8 cellular contexts compared by ENCODE assay signal in genomic region chr12:55073043-55074022, GRCh38. TPM values are rescaled to one million over a fixed set of nuclear protein-coding genes. Genes with fewer than 3 reads are reported as not detected.
DNase-seq lines count a peak whose midpoint lies in the region; ATAC-seq, FAIRE-seq and TF ChIP-seq lines count a peak whose summit lies in the region.

No MANE protein-coding gene starts in this region.

- H3K79me2 ChIP-seq in fibroblast of lung (ENCODE audit: control insufficient read depth, insufficient read depth, low read length): no peaks in the 10 kb centered on the region

- ATAC-seq in activated T-cell treated with anti-CD3 and anti-CD28 coated beads, Interleukin-2, amount 50 U/mL, for 4 hours: peak; percentile 61 to 69

- H2AFZ ChIP-seq in fibroblast of lung (ENCODE audit: low read length): no peak overlapping the region

- H3K27me3 ChIP-seq in Peyer's patch: no peaks in the 10 kb centered on the region
- H3K27me3 ChIP-seq in fibroblast of lung (ENCODE audit: control insufficient read depth, insufficient read depth, low read length): no peaks in the 10 kb centered on the region
- H3K27me3 ChIP-seq in stomach: peaks cover 0 to 23% (median 0%) of the 10 kb centered on the region in 3 donors

- H3K27ac ChIP-seq in Peyer's patch: no peak overlapping the region
- no peak overlapping the region for H3K27ac ChIP-seq in fibroblast of lung (ENCODE audit: insufficient read depth, low read length)
- H3K27ac ChIP-seq in stomach: no peak overlapping the region

- 31 to 38% (median 35%) methylated on average over 8 of the region's 8 CpGs for WGBS in stomach, 5 donors

- no peaks in the 10 kb centered on the region for H3K4me1 ChIP-seq in Peyer's patch
- no peaks in the 10 kb centered on the region for H3K4me1 ChIP-seq in fibroblast of lung (ENCODE audit: control insufficient read depth, extremely low read depth, insufficient read depth, low read length)
- H3K4me1 ChIP-seq in stomach: no peaks in the 10 kb centered on the region

- no peak overlapping the region for H3K27ac Mint-ChIP-seq in neural crest cell (ENCODE audit: unreplicated experiment)

- H3K9me3 ChIP-seq in Peyer's patch (no peaks in the 10 kb centered on the region), fibroblast of lung (ENCODE audit: control insufficient read depth, insufficient read depth, low read depth, low read length) (no peaks in the 10 kb centered on the region), stomach (no peaks in the 10 kb centered on the region)

- H3K27me3 Mint-ChIP-seq in activated T-cell treated with anti-CD3 and anti-CD28 coated beads, Interleukin-2, amount 50 U/mL, for 4 hours (ENCODE audit: low read depth): peaks cover 20% of the 10 kb centered on the region
- H3K27me3 Mint-ChIP-seq in neural crest cell (ENCODE audit: low read depth): peaks cover 10% of the 10 kb centered on the region

- TF ChIP-seq POLR2A in Peyer's patch (IDR thresholded peaks at IDR 0.05): no peak
- TF ChIP-seq POLR2A in stomach (IDR thresholded peaks at IDR 0.05): no peak

- in situ Hi-C loops in GM13977 (cut with MboI; ENCODE audit: low pct_unique_long_range_greater_than_20kb, low sequenced_read_pairs, unreplicated experiment): loop anchor here (25.0 kb wide), 1 partner anchor 336 kb away; no protein-coding TSS in a partner anchor

- H3K9me3 Mint-ChIP-seq in activated T-cell treated with anti-CD3 and anti-CD28 coated beads, Interleukin-2, amount 50 U/mL, for 4 hours: no peaks in the 10 kb centered on the region
- no peaks in the 10 kb centered on the region for H3K9me3 Mint-ChIP-seq in neural crest cell

- no peak overlapping the region for H3K4me3 ChIP-seq in Peyer's patch
- H3K4me3 ChIP-seq in fibroblast of lung (replicated peaks in 1 of 4; ENCODE audit: control extremely low read depth in 1 of 4, insufficient read depth in 1 of 4, low read depth in 3 of 4, low read length in 4 of 4): no peak overlapping the region
- no peak overlapping the region for H3K4me3 ChIP-seq in stomach

- intact Hi-C loops in stomach (cut with DNase I; ENCODE audit: low total_unique reads): loop anchor here (5.0 kb wide), 1 partner anchor 81 kb away; no protein-coding TSS in a partner anchor

- H4K20me1 ChIP-seq in fibroblast of lung (ENCODE audit: control insufficient read depth, extremely low read depth, insufficient read depth, low read length): no peaks in the 10 kb centered on the region

- FAIRE-seq in A204.1 (lab: Jason Lieb, UNC): peak; percentile 94

- no peak overlapping the region for H3K9ac ChIP-seq in fibroblast of lung (ENCODE audit: insufficient read depth, low read length)

- no peaks in the 10 kb centered on the region for H3K36me3 Mint-ChIP-seq in activated T-cell treated with anti-CD3 and anti-CD28 coated beads, Interleukin-2, amount 50 U/mL, for 4 hours (ENCODE audit: insufficient read depth)
- H3K36me3 Mint-ChIP-seq in neural crest cell (ENCODE audit: low read depth): no peaks in the 10 kb centered on the region

- H3K36me3 ChIP-seq in Peyer's patch: no peaks in the 10 kb centered on the region
- no peaks in the 10 kb centered on the region for H3K36me3 ChIP-seq in fibroblast of lung (ENCODE audit: control insufficient read depth, insufficient read depth, low read length)
- H3K36me3 ChIP-seq in stomach: no peaks in the 10 kb centered on the region

- DNase-seq in GM13977 (ENCODE audit: low spot score) (peak; percentile 53), HuH-7 (ENCODE audit: low spot score) (peak; percentile 52), Peyer's patch (peak; percentile 61 to 88 (median 80)), fibroblast of lung (ENCODE audit: low read depth in 2 of 2) (peak; percentile 46 to 77), neural crest cell (ENCODE audit: low read depth, low spot score) (peak; percentile 81), stomach (peak; percentile 72)
- DNase-seq in activated T-cell treated with anti-CD3 and anti-CD28 coated beads, Interleukin-2, amount 50 U/mL, for 4 hours: peak; percentile 81

- H3K4me1 Mint-ChIP-seq in activated T-cell treated with anti-CD3 and anti-CD28 coated beads, Interleukin-2, amount 50 U/mL, for 4 hours (ENCODE audit: low read depth): peaks cover 2% of the 10 kb centered on the region
- H3K4me1 Mint-ChIP-seq in neural crest cell: no peaks in the 10 kb centered on the region

- no peak overlapping the region for H3K4me3 Mint-ChIP-seq in activated T-cell treated with anti-CD3 and anti-CD28 coated beads, Interleukin-2, amount 50 U/mL, for 4 hours
- no peak overlapping the region for H3K4me3 Mint-ChIP-seq in neural crest cell

- H3K4me2 ChIP-seq in fibroblast of lung (ENCODE audit: extremely low read depth, insufficient read depth, low read length): no peak overlapping the region

- TF ChIP-seq CTCF in GM13977 (IDR thresholded peaks at IDR 0.05; ENCODE audit: extremely low read depth, insufficient read depth, missing control alignments) (peak; percentile 81), Peyer's patch (IDR thresholded peaks at IDR 0.05) (peak; percentile 77 to 90 (median 85)), fibroblast of lung (conservative IDR thresholded peaks at IDR 0.05 in 1 of 2, IDR thresholded peaks at IDR 0.05 in 1 of 2; ENCODE audit: low read depth in 1 of 2, low read length in 2 of 2) (peak; percentile 89 to 92), neural crest cell (conservative IDR thresholded peaks at IDR 0.05) (peak; percentile 98), stomach (IDR thresholded peaks at IDR 0.05) (peak in 5 of 7 experiments; percentile 70 to 85 (median 78))

- no peak for TF ChIP-seq EP300 in stomach (IDR thresholded peaks at IDR 0.05)

RNA-seq across cellular contexts. Expression of gene OR9K2, which starts 52.9 kb away (rescaled TPM):
- not detected for total RNA-seq in Peyer's patch
- total RNA-seq in activated T-cell treated with anti-CD3 and anti-CD28 coated beads, Interleukin-2, amount 50 U/mL, for 4 hours: not detected
- not detected in 2 replicates for total RNA-seq in fibroblast of lung
- not detected in 2 replicates for polyA plus RNA-seq in fibroblast of lung
- polyA plus RNA-seq in fibroblast of lung (2012): not detected in 2 replicates
- not detected in 2 replicates for polyA minus RNA-seq in fibroblast of lung (ENCODE audit: low replicate concordance)
- not detected in 2 replicates for total RNA-seq in neural crest cell
- not detected for total RNA-seq in stomach
- polyA plus RNA-seq in stomach: not detected

RNA-seq across cellular contexts. Expression of gene NEUROD4, which starts 53.6 kb away (rescaled TPM):
- total RNA-seq in Peyer's patch (not detected), fibroblast of lung (not detected in 2 replicates), neural crest cell (6.9 and 7.3 TPM in 2 replicates), stomach (not detected)
- not detected for total RNA-seq in activated T-cell treated with anti-CD3 and anti-CD28 coated beads, Interleukin-2, amount 50 U/mL, for 4 hours
- polyA plus RNA-seq in fibroblast of lung (not detected in 2 replicates), stomach (not detected)
- polyA plus RNA-seq in fibroblast of lung (2012): not detected in 2 replicates
- polyA minus RNA-seq in fibroblast of lung (ENCODE audit: low replicate concordance): not detected in 2 replicates
